Comparison of ENCODE assay signal across 1 cellular context in the genomic region with DNA sequence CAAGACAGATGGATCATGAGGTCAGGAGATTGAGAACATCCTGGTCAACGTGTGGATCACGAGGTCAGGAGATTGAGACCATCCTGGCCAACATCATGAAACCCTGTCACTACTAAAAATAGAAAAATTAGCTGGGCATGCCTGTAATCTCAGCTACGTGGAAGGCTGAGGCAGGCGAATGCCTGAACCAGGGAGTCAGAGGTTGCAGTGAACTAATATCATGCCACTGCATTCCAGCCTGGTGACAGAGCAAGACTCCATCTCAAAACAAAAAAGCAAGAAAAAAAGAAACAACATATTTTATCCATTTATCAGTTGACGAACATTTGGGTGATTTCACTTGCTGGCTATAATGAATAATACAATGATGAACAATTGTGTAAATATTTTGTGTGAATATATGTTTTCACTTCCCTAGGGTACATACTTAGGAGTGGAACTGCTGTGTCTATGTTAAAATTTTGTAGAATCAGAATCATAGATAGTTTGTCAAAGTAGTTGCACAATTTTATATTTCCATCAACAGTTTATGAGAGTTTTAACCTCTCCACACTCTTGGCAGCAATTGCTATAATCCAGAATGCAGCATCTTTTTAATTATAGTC.
TF ChIP-seq lines count a peak whose summit lies in the region.

No MANE protein-coding gene starts in this region.

TF ChIP-seq in endothelial cell of umbilical vein, 7 proteins besides CTCF, POLR2A, EP300 and RAD21:
- peak; percentile 39 for TF ChIP-seq JUN (IDR thresholded peaks at IDR 0.05; ENCODE audit: borderline replicate concordance, insufficient read depth, insufficient read length, low read depth)
- no peak for TF ChIP-seq MYC (IDR thresholded peaks at IDR 0.05; ENCODE audit: low read depth, low read length)
TF ChIP-seq in endothelial cell of umbilical vein: peak in this region for 1.
